In the genomic region with DNA sequence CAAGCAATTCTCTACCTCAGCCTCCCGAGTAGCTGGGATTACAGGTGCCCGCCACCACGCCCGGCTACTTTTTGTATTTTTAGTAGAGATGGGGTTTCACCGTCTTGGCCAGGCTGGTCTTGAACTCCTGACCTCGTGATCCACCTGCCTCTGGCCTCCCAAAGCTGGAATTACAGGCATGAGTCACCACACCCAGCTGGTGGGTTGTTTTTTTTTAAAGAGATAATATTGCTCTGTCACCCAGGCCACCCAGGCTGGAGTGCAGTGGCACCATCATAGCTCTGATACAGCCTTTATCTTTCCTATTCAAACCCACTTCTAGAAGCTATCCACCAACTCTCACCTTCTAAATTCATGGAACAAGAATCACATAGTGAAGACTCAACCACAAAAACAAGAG, we compare ENCODE assay signal across 5 cellular contexts. TPM values are rescaled to one million over a fixed set of nuclear protein-coding genes. Genes with fewer than 3 reads are reported as not detected.
"Had no signal": no experiment of that assay in that cellular context is flagged by ENCODE, and none has a peak within 500 bp of the region (broad histone marks: within the 10 kb centered on the region; RNA-seq: fewer than 3 reads in every experiment).

No MANE protein-coding gene starts in this region.

RNA-seq across cellular contexts. Expression of a gene that starts 40.2 kb away (rescaled TPM):
- total RNA-seq: HT-29, IMR-90, NCI-H460, Right ventricle myocardium inferior, SJCRH30 had no signal
- polyA plus RNA-seq: IMR-90 had no signal
